19 cellular contexts compared by ENCODE assay signal in the genomic region with DNA sequence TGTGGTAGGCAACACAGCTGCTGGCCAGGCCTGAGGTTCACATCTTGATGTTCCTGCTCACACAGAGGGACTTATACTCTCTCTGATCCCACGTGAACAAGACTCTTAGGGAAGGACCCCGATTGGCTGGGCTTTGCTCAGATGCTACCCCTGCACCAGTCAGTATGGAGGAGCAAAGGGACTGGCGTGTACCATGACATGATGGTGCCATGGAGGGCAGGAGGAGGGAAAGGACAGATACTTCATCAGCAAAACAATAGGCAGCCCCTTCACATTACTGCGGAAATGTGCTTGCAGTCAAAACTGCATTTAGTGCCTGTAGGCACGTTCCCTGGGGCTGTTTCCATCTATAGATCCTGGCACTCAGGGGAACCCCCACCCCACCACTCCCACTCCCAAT. TPM values are rescaled to one million over a fixed set of nuclear protein-coding genes. Genes with fewer than 3 reads are reported as not detected.
DNase-seq lines count a peak whose midpoint lies in the region; ATAC-seq and TF ChIP-seq lines count a peak whose summit lies in the region.
"Had no signal": no experiment of that assay in that cellular context is flagged by ENCODE, and none has a peak within 500 bp of the region (broad histone marks: within the 10 kb centered on the region; RNA-seq: fewer than 3 reads in every experiment).

No MANE protein-coding gene starts in this region.

- POLR2A ChIA-PET in activated CD4-positive, alpha-beta memory T cell treated with anti-CD3 and anti-CD28 coated beads for 36 hours (lab: Charles Lee) = interaction anchor here (0.5 to 1.5 kb wide), 3 partner anchors 9 to 41 kb away, joined by 3 read pairs; no protein-coding TSS in a partner anchor

- H3K27me3 ChIP-seq in BLaER1 (no peaks in the 10 kb centered on the region), foreskin keratinocyte (no peaks in the 10 kb centered on the region)
- H3K27me3 ChIP-seq: MG63, tibial nerve had no signal

- DNase-seq in ELF-1 (ENCODE audit: low read depth, low spot score) (peak; percentile 68), foreskin keratinocyte (no peak), COLO668 (lab: John Stamatoyannopoulos, UW; ENCODE audit: unreplicated experiment) (no peak), kidney tubule cell (ENCODE audit: low spot score) (no peak), left ventricle myocardium superior (no peak), NCI-H2227 treated with DMSO at 0.1 percent for 48 hours (lab: John Stamatoyannopoulos, UW) (no peak)
- DNase-seq in activated CD4-positive, alpha-beta memory T cell treated with anti-CD3 and anti-CD28 coated beads for 36 hours = no peak
- DNase-seq: activated naive CD4-positive, alpha-beta T cell; effector CD8-positive, alpha-beta T cell; left cardiac atrium; MG63; NCI-H2171 treated with DMSO at 0.1 percent for 48 hours; posterior cingulate gyrus; SHP77 had no signal

- H3K27ac ChIP-seq in BLaER1 = no peak overlapping the region
- peak overlapping the region; percentile 32 for H3K27ac ChIP-seq in foreskin keratinocyte
- H3K27ac ChIP-seq: HL-60, tibial nerve had no signal

- H3K36me3 ChIP-seq in BLaER1 = peaks cover 95% of the 10 kb centered on the region
- H3K36me3 ChIP-seq: MG63, tibial nerve had no signal

- CTCF ChIA-PET in activated CD4-positive, alpha-beta memory T cell treated with anti-CD3 and anti-CD28 coated beads for 36 hours (lab: Charles Lee) = interaction anchor here (1.0 to 1.3 kb wide), 2 partner anchors 9 to 14 kb away, joined by 3 read pairs; no protein-coding TSS in a partner anchor

- H3K9ac ChIP-seq in BLaER1 = no peak overlapping the region

- H3K9me3 Mint-ChIP-seq in activated CD4-positive, alpha-beta memory T cell treated with anti-CD3 and anti-CD28 coated beads for 36 hours = no peaks in the 10 kb centered on the region
- H3K9me3 Mint-ChIP-seq: IgD-negative memory B cell; natural killer cell treated with Interleukin-12 subunit alpha and Interleukin-12 subunit beta and Interleukin-15 and Interleukin-18, amount 100 ng/mL, for 72 hours had no signal

- H3K4me3 Mint-ChIP-seq in activated CD4-positive, alpha-beta memory T cell treated with anti-CD3 and anti-CD28 coated beads for 36 hours = no peak overlapping the region
- H3K4me3 Mint-ChIP-seq: IgD-negative memory B cell had no signal

- H3K4me1 Mint-ChIP-seq in activated CD4-positive, alpha-beta memory T cell treated with anti-CD3 and anti-CD28 coated beads for 36 hours (ENCODE audit: low read depth) = peaks cover 57% of the 10 kb centered on the region

- no peak for TF ChIP-seq CTCF in foreskin keratinocyte (conservative IDR thresholded peaks at IDR 0.05)

- no peak for ATAC-seq in foreskin keratinocyte
- no peak for ATAC-seq in left ventricle myocardium superior
- ATAC-seq: left cardiac atrium had no signal

- H3K27me3 Mint-ChIP-seq in activated CD4-positive, alpha-beta memory T cell treated with anti-CD3 and anti-CD28 coated beads for 36 hours = no peaks in the 10 kb centered on the region
- H3K27me3 Mint-ChIP-seq: natural killer cell treated with Interleukin-12 subunit alpha and Interleukin-12 subunit beta and Interleukin-15 and Interleukin-18, amount 100 ng/mL, for 72 hours had no signal

- H3K36me3 Mint-ChIP-seq in activated CD4-positive, alpha-beta memory T cell treated with anti-CD3 and anti-CD28 coated beads for 36 hours = no peaks in the 10 kb centered on the region
- H3K36me3 Mint-ChIP-seq: natural killer cell treated with Interleukin-12 subunit alpha and Interleukin-12 subunit beta and Interleukin-15 and Interleukin-18, amount 100 ng/mL, for 72 hours had no signal

- intact Hi-C loops in activated CD4-positive, alpha-beta memory T cell treated with anti-CD3 and anti-CD28 coated beads for 36 hours (cut with micrococcal nuclease) = loop anchor here (1.0 to 2.0 kb wide), 4 partner anchors 9 to 53 kb away; no protein-coding TSS in a partner anchor
- intact Hi-C loops in left ventricle myocardium superior (cut with micrococcal nuclease) = no loop called here

- H3K4me2 ChIP-seq in BLaER1 = peak overlapping the region; percentile 13; the same call in 1 of the 2 replicates

- H3K27ac Mint-ChIP-seq in activated CD4-positive, alpha-beta memory T cell treated with anti-CD3 and anti-CD28 coated beads for 36 hours = peak overlapping the region; percentile 85

- H3K9me3 ChIP-seq in BLaER1 = no peaks in the 10 kb centered on the region
- H3K9me3 ChIP-seq: MG63, tibial nerve had no signal

- no peak overlapping the region for H3K4me3 ChIP-seq in BLaER1
- H3K4me3 ChIP-seq: MG63, tibial nerve had no signal

- H3K4me1 ChIP-seq in BLaER1 (peaks cover 100% of the 10 kb centered on the region), foreskin keratinocyte (peaks cover 16% of the 10 kb centered on the region)

- peaks cover 99% of the 10 kb centered on the region for H4K20me1 ChIP-seq in BLaER1

RNA-seq across cellular contexts. Expression of gene ZFP36L2, which starts 42.7 kb away (rescaled TPM):
- total RNA-seq in activated CD4-positive, alpha-beta memory T cell treated with anti-CD3 and anti-CD28 coated beads for 36 hours = 10 to 100 TPM; 78.4 to 79.8 TPM
- total RNA-seq in foreskin keratinocyte (124 and 137 TPM in 2 replicates), left ventricle myocardium superior (55.0 TPM)
- 127 and 136 TPM in 2 replicates for polyA plus RNA-seq in foreskin keratinocyte
